Comparison of ENCODE assay signal across 1 cellular context in genomic region chr7:73557108-73557396, GRCh38.
TF ChIP-seq lines count a peak whose summit lies in the region.

No MANE protein-coding gene starts in this region.

TF ChIP-seq in HepG2, 621 proteins besides CTCF, POLR2A, EP300 and RAD21 (continued from another document and continues in another):
- TF ChIP-seq ZBTB39 (CRISPR knock-in tag; IDR thresholded peaks at IDR 0.05) (no peak), SRF (IDR thresholded peaks at IDR 0.05; ENCODE audit: low read depth, low read length) (no peak), ZSCAN29 (CRISPR knock-in tag; conservative IDR thresholded peaks at IDR 0.05) (no peak), KLF15 (CRISPR knock-in tag; IDR thresholded peaks at IDR 0.05; ENCODE audit: borderline replicate concordance) (no peak), ARID5B (CRISPR knock-in tag; IDR thresholded peaks at IDR 0.05) (no peak; the same call in 1 of the 2 replicates), PAX8 (CRISPR knock-in tag; IDR thresholded peaks at IDR 0.05; ENCODE audit: borderline replicate concordance) (0 out of 2 replicates have a peak, but pooled peaks have one; percentile 3), HOXA5 (CRISPR knock-in tag; IDR thresholded peaks at IDR 0.05) (no peak), SAP130 (CRISPR knock-in tag; IDR thresholded peaks at IDR 0.05; ENCODE audit: low read depth) (peak; percentile 83), ZFX (CRISPR knock-in tag; IDR thresholded peaks at IDR 0.05; ENCODE audit: low read depth) (no peak), MTA3 (CRISPR knock-in tag; IDR thresholded peaks at IDR 0.05) (no peak), CHCHD3 (CRISPR knock-in tag; IDR thresholded peaks at IDR 0.05) (no peak), ZC3H13 (CRISPR knock-in tag; IDR thresholded peaks at IDR 0.05) (no peak), ZIK1 (CRISPR knock-in tag; IDR thresholded peaks at IDR 0.05; ENCODE audit: borderline replicate concordance, low read depth) (no peak), HNRNPL (IDR thresholded peaks at IDR 0.05; ENCODE audit: low read depth, low read length) (0 out of 2 replicates have a peak, but pooled peaks have one; percentile 30), ZNF546 (CRISPR knock-in tag; conservative IDR thresholded peaks at IDR 0.05) (no peak; the same call in 1 of the 2 replicates), PAF1 (CRISPR knock-in tag; IDR thresholded peaks at IDR 0.05) (no peak), GATAD2A (CRISPR knock-in tag; IDR thresholded peaks at IDR 0.05) (no peak), MAF1 (CRISPR knock-in tag; IDR thresholded peaks at IDR 0.05; ENCODE audit: borderline replicate concordance) (no peak), ZBTB14 (CRISPR knock-in tag; IDR thresholded peaks at IDR 0.05) (peak; percentile 60), ZNF83 (CRISPR knock-in tag; IDR thresholded peaks at IDR 0.05; ENCODE audit: borderline replicate concordance) (no peak), ATM (IDR thresholded peaks at IDR 0.05; ENCODE audit: borderline replicate concordance) (no peak), RBFOX2 (IDR thresholded peaks at IDR 0.05; ENCODE audit: low read depth, low read length) (no peak), NFKBIZ (CRISPR knock-in tag; IDR thresholded peaks at IDR 0.05) (no peak), TBX2 (CRISPR knock-in tag; IDR thresholded peaks at IDR 0.05; ENCODE audit: borderline replicate concordance) (no peak), ZNF121 (CRISPR knock-in tag; IDR thresholded peaks at IDR 0.05) (no peak), ZNF800 (CRISPR knock-in tag; IDR thresholded peaks at IDR 0.05) (no peak), U2AF1 (optimal IDR thresholded peaks at IDR 0.05; ENCODE audit: low read depth, low read length) (no peak), STAG1 (CRISPR knock-in tag; IDR thresholded peaks at IDR 0.05) (no peak), ARHGAP35 (CRISPR knock-in tag; IDR thresholded peaks at IDR 0.05; ENCODE audit: borderline replicate concordance) (no peak; the same call in 1 of the 2 replicates), ZNF460 (CRISPR knock-in tag; IDR thresholded peaks at IDR 0.05; ENCODE audit: borderline replicate concordance) (no peak), LRRFIP1 (CRISPR knock-in tag; conservative IDR thresholded peaks at IDR 0.05) (no peak)
- TF ChIP-seq, protein P1, sequence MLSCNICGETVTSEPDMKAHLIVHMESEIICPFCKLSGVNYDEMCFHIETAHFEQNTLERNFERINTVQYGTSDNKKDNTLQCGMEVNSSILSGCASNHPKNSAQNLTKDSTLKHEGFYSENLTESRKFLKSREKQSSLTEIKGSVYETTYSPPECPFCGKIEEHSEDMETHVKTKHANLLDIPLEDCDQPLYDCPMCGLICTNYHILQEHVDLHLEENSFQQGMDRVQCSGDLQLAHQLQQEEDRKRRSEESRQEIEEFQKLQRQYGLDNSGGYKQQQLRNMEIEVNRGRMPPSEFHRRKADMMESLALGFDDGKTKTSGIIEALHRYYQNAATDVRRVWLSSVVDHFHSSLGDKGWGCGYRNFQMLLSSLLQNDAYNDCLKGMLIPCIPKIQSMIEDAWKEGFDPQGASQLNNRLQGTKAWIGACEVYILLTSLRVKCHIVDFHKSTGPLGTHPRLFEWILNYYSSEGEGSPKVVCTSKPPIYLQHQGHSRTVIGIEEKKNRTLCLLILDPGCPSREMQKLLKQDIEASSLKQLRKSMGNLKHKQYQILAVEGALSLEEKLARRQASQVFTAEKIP (CRISPR knock-in tag; IDR thresholded peaks at IDR 0.05; ENCODE audit: borderline replicate concordance), result no peak
- TF ChIP-seq, protein P2, sequence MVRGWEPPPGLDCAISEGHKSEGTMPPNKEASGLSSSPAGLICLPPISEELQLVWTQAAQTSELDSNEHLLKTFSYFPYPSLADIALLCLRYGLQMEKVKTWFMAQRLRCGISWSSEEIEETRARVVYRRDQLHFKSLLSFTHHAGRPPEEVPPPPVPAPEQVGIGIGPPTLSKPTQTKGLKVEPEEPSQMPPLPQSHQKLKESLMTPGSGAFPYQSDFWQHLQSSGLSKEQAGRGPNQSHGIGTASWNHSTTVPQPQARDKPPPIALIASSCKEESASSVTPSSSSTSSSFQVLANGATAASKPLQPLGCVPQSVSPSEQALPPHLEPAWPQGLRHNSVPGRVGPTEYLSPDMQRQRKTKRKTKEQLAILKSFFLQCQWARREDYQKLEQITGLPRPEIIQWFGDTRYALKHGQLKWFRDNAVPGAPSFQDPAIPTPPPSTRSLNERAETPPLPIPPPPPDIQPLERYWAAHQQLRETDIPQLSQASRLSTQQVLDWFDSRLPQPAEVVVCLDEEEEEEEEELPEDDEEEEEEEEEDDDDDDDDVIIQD (CRISPR knock-in tag; IDR thresholded peaks at IDR 0.05; ENCODE audit: low read depth), result 0 out of 2 replicates have a peak, but pooled peaks have one; percentile 22
- TF ChIP-seq, protein P3, sequence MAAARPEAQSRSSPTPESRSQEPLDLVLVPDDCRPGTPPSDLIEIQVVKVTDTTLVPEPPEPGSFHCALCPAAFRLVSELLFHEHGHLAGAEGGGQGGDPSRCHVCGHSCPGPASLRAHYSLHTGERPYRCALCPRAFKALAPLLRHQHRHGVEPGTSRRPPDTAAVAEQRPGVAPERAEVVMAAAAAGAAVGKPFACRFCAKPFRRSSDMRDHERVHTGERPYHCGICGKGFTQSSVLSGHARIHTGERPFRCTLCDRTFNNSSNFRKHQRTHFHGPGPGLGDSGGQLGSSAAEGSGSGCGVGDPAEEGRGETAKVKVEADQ (CRISPR knock-in tag; IDR thresholded peaks at IDR 0.05; ENCODE audit: borderline replicate concordance), result no peak
- TF ChIP-seq, protein P4, sequence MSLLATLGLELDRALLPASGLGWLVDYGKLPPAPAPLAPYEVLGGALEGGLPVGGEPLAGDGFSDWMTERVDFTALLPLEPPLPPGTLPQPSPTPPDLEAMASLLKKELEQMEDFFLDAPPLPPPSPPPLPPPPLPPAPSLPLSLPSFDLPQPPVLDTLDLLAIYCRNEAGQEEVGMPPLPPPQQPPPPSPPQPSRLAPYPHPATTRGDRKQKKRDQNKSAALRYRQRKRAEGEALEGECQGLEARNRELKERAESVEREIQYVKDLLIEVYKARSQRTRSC (CRISPR knock-in tag; IDR thresholded peaks at IDR 0.05; ENCODE audit: low read depth), result no peak
- TF ChIP-seq, protein P5, sequence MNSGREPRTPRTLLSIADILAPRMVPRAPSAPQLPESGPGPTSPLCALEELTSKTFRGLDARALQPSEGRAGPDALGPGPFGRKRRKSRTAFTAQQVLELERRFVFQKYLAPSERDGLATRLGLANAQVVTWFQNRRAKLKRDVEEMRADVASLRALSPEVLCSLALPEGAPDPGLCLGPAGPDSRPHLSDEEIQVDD (CRISPR knock-in tag; IDR thresholded peaks at IDR 0.05; ENCODE audit: borderline replicate concordance), result no peak
- TF ChIP-seq, protein P6, sequence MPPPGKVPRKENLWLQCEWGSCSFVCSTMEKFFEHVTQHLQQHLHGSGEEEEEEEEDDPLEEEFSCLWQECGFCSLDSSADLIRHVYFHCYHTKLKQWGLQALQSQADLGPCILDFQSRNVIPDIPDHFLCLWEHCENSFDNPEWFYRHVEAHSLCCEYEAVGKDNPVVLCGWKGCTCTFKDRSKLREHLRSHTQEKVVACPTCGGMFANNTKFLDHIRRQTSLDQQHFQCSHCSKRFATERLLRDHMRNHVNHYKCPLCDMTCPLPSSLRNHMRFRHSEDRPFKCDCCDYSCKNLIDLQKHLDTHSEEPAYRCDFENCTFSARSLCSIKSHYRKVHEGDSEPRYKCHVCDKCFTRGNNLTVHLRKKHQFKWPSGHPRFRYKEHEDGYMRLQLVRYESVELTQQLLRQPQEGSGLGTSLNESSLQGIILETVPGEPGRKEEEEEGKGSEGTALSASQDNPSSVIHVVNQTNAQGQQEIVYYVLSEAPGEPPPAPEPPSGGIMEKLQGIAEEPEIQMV (CRISPR knock-in tag; IDR thresholded peaks at IDR 0.05; ENCODE audit: low read depth), result 0 out of 2 replicates have a peak, but pooled peaks have one; percentile 9
